Comparison of ENCODE assay signal across 18 cellular contexts in the genomic region with DNA sequence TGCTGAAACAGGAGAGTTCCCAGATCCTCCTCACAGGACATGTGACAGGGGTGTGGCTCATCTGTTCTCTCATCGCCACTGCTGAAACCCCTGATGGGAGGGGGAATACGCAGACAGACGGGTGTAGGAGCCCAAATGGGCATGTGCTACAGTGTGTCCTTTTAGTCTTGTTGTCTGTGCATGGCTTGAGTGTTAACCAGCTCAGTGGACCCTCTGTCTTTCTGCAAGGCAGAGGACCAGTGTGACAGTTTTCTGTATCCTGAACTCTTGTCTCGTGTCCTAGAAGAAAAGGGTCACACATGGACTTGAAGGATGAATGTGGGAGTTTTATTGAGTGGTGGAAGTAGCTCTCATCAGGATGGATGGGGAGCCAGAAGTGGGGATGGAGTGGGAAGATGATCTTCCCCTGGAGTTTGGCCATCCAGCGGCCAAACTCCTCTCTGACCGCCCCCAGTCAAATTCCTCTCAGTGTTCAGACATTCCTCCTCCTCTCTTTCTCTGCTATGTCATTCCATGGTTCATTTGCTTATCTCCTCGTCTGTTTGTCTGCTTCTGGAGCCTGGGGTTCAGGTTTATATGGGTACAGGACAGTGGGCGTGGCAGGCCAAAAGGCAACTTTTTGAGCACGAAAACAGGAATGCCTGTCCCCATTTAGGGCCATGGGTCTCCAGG.
A peak's percentile ranks its signal among the peaks of the same experiment; 100 is the strongest.
DNase-seq lines count a peak whose midpoint lies in the region; FAIRE-seq and TF ChIP-seq lines count a peak whose summit lies in the region.
"Had no signal": no experiment of that assay in that cellular context is flagged by ENCODE, and none has a peak within 500 bp of the region (broad histone marks: within the 10 kb centered on the region; RNA-seq: fewer than 3 reads in every experiment).

No MANE protein-coding gene starts in this region.

- no peak overlapping the region for H3K4me3 ChIP-seq in bronchial epithelial cell (ENCODE audit: low read depth, low read length)
- no peak overlapping the region for H3K4me3 ChIP-seq in neuron (ENCODE audit: low read length)
- H3K4me3 ChIP-seq in smooth muscle cell = peak overlapping the region; percentile 80
- no peak overlapping the region for H3K4me3 ChIP-seq in vagina

- H3K9me3 ChIP-seq in neuron (ENCODE audit: low read length) = peaks cover 3% of the 10 kb centered on the region
- H3K9me3 ChIP-seq in smooth muscle cell (replicated peaks; ENCODE audit: low read depth) = no peaks in the 10 kb centered on the region
- H3K9me3 ChIP-seq in vagina = no peaks in the 10 kb centered on the region

- 56% methylated on average over 9 of the region's 9 CpGs for WGBS in smooth muscle cell (ENCODE audit: low lambda C conversion rate)

- H3K27me3 ChIP-seq in bronchial epithelial cell (ENCODE audit: control insufficient read depth, insufficient read depth, low read length) (no peaks in the 10 kb centered on the region), neuron (ENCODE audit: insufficient read depth, low read length) (no peaks in the 10 kb centered on the region), smooth muscle cell (ENCODE audit: low read depth) (no peaks in the 10 kb centered on the region), vagina (no peaks in the 10 kb centered on the region)

- intact Hi-C loops in vagina (cut with DNase I) = no loop called here

- peak; percentile 36 for FAIRE-seq in bronchial epithelial cell (lab: Jason Lieb, UNC)
- FAIRE-seq: GM12892, GM19239, HTR-8/SVneo had no signal

- DNase-seq in NCI-H748 (lab: John Stamatoyannopoulos, UW; ENCODE audit: unreplicated experiment) (peak; percentile 50), NCI-H748 treated with DMSO at 0.1 percent for 48 hours (lab: John Stamatoyannopoulos, UW) (no peak), bronchial epithelial cell (ENCODE audit: low read depth) (no peak), smooth muscle cell (lab: John Stamatoyannopoulos, UW; ENCODE audit: unreplicated experiment) (no peak), vagina (ENCODE audit: extremely low spot score in 2 of 2) (no peak), NCI-H510A (lab: John Stamatoyannopoulos, UW) (no peak)
- no peak for DNase-seq in activated T-cell treated with anti-CD3 and anti-CD28 coated beads, Interleukin-2, amount 50 U/mL, for 48 hours
- DNase-seq: CD8-positive, alpha-beta memory T cell; DMS153; DND-41; GDM1; HCEC 1CT; HFFc6 had no signal

- H4K20me1 ChIP-seq in smooth muscle cell (ENCODE audit: low read depth) = peaks cover 100% of the 10 kb centered on the region

- peak overlapping the region; percentile 93 for H3K4me2 ChIP-seq in smooth muscle cell

- H2AFZ ChIP-seq in neuron (ENCODE audit: low read depth, low read length) = peak overlapping the region; percentile 52
- H2AFZ ChIP-seq in smooth muscle cell (ENCODE audit: low read depth) = no peak overlapping the region

- no peak for TF ChIP-seq CTCF in bronchial epithelial cell (IDR thresholded peaks at IDR 0.05; ENCODE audit: insufficient read depth, low read length, severe bottlenecking)
- TF ChIP-seq CTCF in smooth muscle cell (IDR thresholded peaks at IDR 0.05; ENCODE audit: borderline replicate concordance, insufficient read depth, poor library complexity, severe bottlenecking) = no peak
- TF ChIP-seq CTCF in vagina (IDR thresholded peaks at IDR 0.05) = no peak

- peaks cover 100% of the 10 kb centered on the region for H3K79me2 ChIP-seq in smooth muscle cell (ENCODE audit: low read depth)

- H3K36me3 ChIP-seq in bronchial epithelial cell (ENCODE audit: control insufficient read depth, insufficient read depth, low read length) (no peaks in the 10 kb centered on the region), neuron (ENCODE audit: insufficient read depth, low read length) (no peaks in the 10 kb centered on the region), smooth muscle cell (ENCODE audit: low read depth) (no peaks in the 10 kb centered on the region), vagina (no peaks in the 10 kb centered on the region)

- H3F3A ChIP-seq in smooth muscle cell (ENCODE audit: low read depth) = peaks cover 16% of the 10 kb centered on the region

- H3K27ac ChIP-seq in smooth muscle cell (ENCODE audit: low read depth) (peak overlapping the region; percentile 50), vagina (no peak overlapping the region)
- H3K27ac ChIP-seq: 22Rv1 had no signal

- peaks cover 11% of the 10 kb centered on the region for H3K4me1 ChIP-seq in neuron (ENCODE audit: insufficient read depth, low read length)
- H3K4me1 ChIP-seq in smooth muscle cell (ENCODE audit: low read depth) = peaks cover 12% of the 10 kb centered on the region
- no peaks in the 10 kb centered on the region for H3K4me1 ChIP-seq in vagina

- H3K9ac ChIP-seq in smooth muscle cell (ENCODE audit: low read depth) = no peak overlapping the region

- TF ChIP-seq POLR2A in vagina (IDR thresholded peaks at IDR 0.05) = no peak
